1 cellular context compared by ENCODE assay signal in genomic region chr5:56822961-56823360, GRCh38.
TF ChIP-seq lines count a peak whose summit lies in the region.

No MANE protein-coding gene starts in this region.

TF ChIP-seq in IMR-90, 13 proteins besides CTCF, POLR2A, EP300 and RAD21 (continued from another document):
- TF ChIP-seq ELK1 (IDR thresholded peaks at IDR 0.05; ENCODE audit: borderline replicate concordance, low read depth, low read length) (no peak), MAFK (IDR thresholded peaks at IDR 0.05; ENCODE audit: low read depth, low read length) (no peak), SMC3 (IDR thresholded peaks at IDR 0.05; ENCODE audit: low read depth, low read length) (no peak), USF2 (IDR thresholded peaks at IDR 0.05; ENCODE audit: low read depth, low read length) (no peak), MAZ (IDR thresholded peaks at IDR 0.05; ENCODE audit: borderline replicate concordance, low read depth, low read length) (no peak)
TF ChIP-seq in IMR-90: peak in this region for 0.
